ENCODE assay signal across 24 cellular contexts in genomic region chr2:201961401-201961800, GRCh38.
"Had no signal": no experiment of that assay in that cellular context is flagged by ENCODE, and none has a peak within 500 bp of the region (broad histone marks: within the 10 kb centered on the region; RNA-seq: fewer than 3 reads in every experiment).

No MANE protein-coding gene starts in this region.

- H3K36me3 Mint-ChIP-seq: mesothelial cell of epicardium had no signal

- H3K27ac ChIP-seq: coronary artery, epithelial cell of prostate, esophagus squamous epithelium, gastrocnemius medialis, heart right ventricle, left lung, lower lobe of right lung had no signal

- DNase-seq: dermis blood vessel endothelial cell; effector CD4-positive, alpha-beta T cell; effector memory CD8-positive, alpha-beta T cell; endodermal cell; erythroblast; esophagus squamous epithelium; foreskin fibroblast; foreskin melanocyte; gastrocnemius medialis; glutamatergic neuron; head of caudate nucleus; heart right ventricle; hippocampal formation; left cardiac atrium; left lung; left ventricle myocardium superior; lower lobe of right lung; mesenchymal stem cell; mucosa of descending colon had no signal

- H3K27ac Mint-ChIP-seq: endodermal cell, mesothelial cell of epicardium had no signal

- H3K4me1 ChIP-seq: heart right ventricle, left lung, lower lobe of right lung had no signal

- H3K9me3 Mint-ChIP-seq: effector memory CD8-positive, alpha-beta T cell; endodermal cell; mesothelial cell of epicardium had no signal

- H3K9me3 ChIP-seq: esophagus squamous epithelium, gastrocnemius medialis, heart right ventricle, left lung, lower lobe of right lung, mucosa of descending colon had no signal

- H3K36me3 ChIP-seq: esophagus squamous epithelium, gastrocnemius medialis, heart right ventricle, left lung, lower lobe of right lung had no signal

- H3K4me3 ChIP-seq: coronary artery, dorsolateral prefrontal cortex, esophagus squamous epithelium, gastrocnemius medialis, heart right ventricle, left lung, lower lobe of right lung, mucosa of descending colon had no signal

- H3K4me3 Mint-ChIP-seq: effector memory CD8-positive, alpha-beta T cell; endodermal cell; mesothelial cell of epicardium had no signal

- ATAC-seq: effector memory CD8-positive, alpha-beta T cell; esophagus mucosa; gastrocnemius medialis; heart right ventricle; left cardiac atrium; left lung; left ventricle myocardium superior; lower lobe of right lung; mucosa of descending colon had no signal

- H3K27me3 ChIP-seq: esophagus squamous epithelium, gastrocnemius medialis, heart right ventricle, left lung had no signal
